In genomic region chr7:112207765-112208164, GRCh38 we compare ENCODE assay signal across 10 cellular contexts. TPM values are rescaled to one million over a fixed set of nuclear protein-coding genes. Genes with fewer than 3 reads are reported as not detected.
DNase-seq lines count a peak whose midpoint lies in the region; ATAC-seq and TF ChIP-seq lines count a peak whose summit lies in the region.
"Had no signal": no experiment of that assay in that cellular context is flagged by ENCODE, and none has a peak within 500 bp of the region (broad histone marks: within the 10 kb centered on the region; RNA-seq: fewer than 3 reads in every experiment).

No MANE protein-coding gene starts in this region.

- no peak for ATAC-seq in GM21529 (IDR thresholded peaks at IDR 0.05; ENCODE audit: unreplicated experiment)
- no peak for ATAC-seq in HG03039 (IDR thresholded peaks at IDR 0.05; ENCODE audit: unreplicated experiment)
- ATAC-seq in GM21737 (IDR thresholded peaks at IDR 0.05; ENCODE audit: unreplicated experiment): no peak

- TF ChIP-seq RAD21 in neural cell (conservative IDR thresholded peaks at IDR 0.05): no peak

- peak overlapping the region; percentile 97; the same call in 1 of the 2 replicates for H3K9ac ChIP-seq in ES-I3 (ENCODE audit: low read depth, low read length)
- no peak overlapping the region for H3K9ac ChIP-seq in duodenal mucosa (ENCODE audit: low read depth in 1 of 2, low read length in 2 of 2)
- no peak overlapping the region for H3K9ac ChIP-seq in neural cell (ENCODE audit: low read length)

- TF ChIP-seq EP300 in neural cell (conservative IDR thresholded peaks at IDR 0.05; ENCODE audit: poor library complexity, severe bottlenecking): no peak

- no peak overlapping the region for H2AFZ ChIP-seq in neural cell (ENCODE audit: low read depth, low read length)

- no peaks in the 10 kb centered on the region for H3K9me3 ChIP-seq in ES-I3 (ENCODE audit: control insufficient read depth, insufficient read depth, low read length)
- no peaks in the 10 kb centered on the region for H3K9me3 ChIP-seq in duodenal mucosa (ENCODE audit: control insufficient read depth in 1 of 2, low read length in 2 of 2)
- H3K9me3 ChIP-seq in neural cell (ENCODE audit: low read length): no peaks in the 10 kb centered on the region
- H3K9me3 ChIP-seq: SJSA1 had no signal

- H3K4me1 ChIP-seq in ES-I3 (ENCODE audit: insufficient read depth, low read length): peaks cover 6% of the 10 kb centered on the region; the same call in 1 of the 2 replicates
- peaks cover 22 to 30% of the 10 kb centered on the region in 2 donors for H3K4me1 ChIP-seq in duodenal mucosa (ENCODE audit: control insufficient read depth in 1 of 2, insufficient read depth in 2 of 2, low read length in 2 of 2)

- H3K27ac ChIP-seq in duodenal mucosa (ENCODE audit: low read depth, low read length) (no peak overlapping the region), neural cell (ENCODE audit: low read length) (no peak overlapping the region)
- H3K27ac ChIP-seq: SJSA1 had no signal

- H3K27me3 ChIP-seq in duodenal mucosa (ENCODE audit: control insufficient read depth in 1 of 2, insufficient read depth in 2 of 2, low read length in 2 of 2) (peaks cover 13 to 20% of the 10 kb centered on the region in 2 donors), neural cell (ENCODE audit: insufficient read depth, low read depth, low read length) (no peaks in the 10 kb centered on the region)

- H3F3A ChIP-seq in neural cell (ENCODE audit: insufficient read depth, low read length, poor library complexity, severe bottlenecking): no peaks in the 10 kb centered on the region

- H3K79me2 ChIP-seq in neural cell (replicated peaks; ENCODE audit: insufficient read depth, low read length): peaks cover 61% of the 10 kb centered on the region

- H3K36me3 ChIP-seq in ES-I3 (ENCODE audit: insufficient read depth, low read length): no peaks in the 10 kb centered on the region
- no peaks in the 10 kb centered on the region for H3K36me3 ChIP-seq in duodenal mucosa (ENCODE audit: control insufficient read depth in 1 of 2, insufficient read depth in 2 of 2, low read length in 2 of 2)
- H3K36me3 ChIP-seq in neural cell (ENCODE audit: insufficient read depth, low read length): no peaks in the 10 kb centered on the region
- H3K36me3 ChIP-seq: SJSA1 had no signal

- no peak for DNase-seq in NB4 (ENCODE audit: low read depth)
- DNase-seq: activated gamma-delta T cell treated with Interleukin-2 at 50 U/mL for 16 hours, NCI-H1417 treated with DMSO at 0.1 percent for 48 hours had no signal

- no peaks in the 10 kb centered on the region for H3K9me2 ChIP-seq in neural cell (ENCODE audit: insufficient read depth, low read length)

- no peak for TF ChIP-seq POLR2A in NB4 (IDR thresholded peaks at IDR 0.05; ENCODE audit: extremely low read depth, insufficient read length)

- TF ChIP-seq CTCF in NB4 (IDR thresholded peaks at IDR 0.05; ENCODE audit: low read depth, low read length) (no peak), neural cell (IDR thresholded peaks at IDR 0.05; ENCODE audit: poor library complexity, severe bottlenecking) (no peak)

- peak overlapping the region; percentile 84 for H3K4me2 ChIP-seq in neural cell (ENCODE audit: low read length)

- no peaks in the 10 kb centered on the region for H4K20me1 ChIP-seq in neural cell (ENCODE audit: insufficient read depth)

- H3K4me3 ChIP-seq in NB4 (ENCODE audit: low read depth, low read length) (peak overlapping the region; percentile 93), duodenal mucosa (ENCODE audit: low read depth in 1 of 2, low read length in 2 of 2) (peak overlapping the region; percentile 97 to 98), neural cell (ENCODE audit: low read length) (peak overlapping the region; percentile 97)

TF ChIP-seq in neural cell, 6 proteins besides CTCF, POLR2A, EP300 and RAD21:
- no peak for TF ChIP-seq POLR2AphosphoS5 (IDR thresholded peaks at IDR 0.05)
- TF ChIP-seq EZH2 (IDR thresholded peaks at IDR 0.05; ENCODE audit: borderline replicate concordance, insufficient read depth, low read length, poor library complexity, severe bottlenecking): no peak
- TF ChIP-seq, protein P1, sequence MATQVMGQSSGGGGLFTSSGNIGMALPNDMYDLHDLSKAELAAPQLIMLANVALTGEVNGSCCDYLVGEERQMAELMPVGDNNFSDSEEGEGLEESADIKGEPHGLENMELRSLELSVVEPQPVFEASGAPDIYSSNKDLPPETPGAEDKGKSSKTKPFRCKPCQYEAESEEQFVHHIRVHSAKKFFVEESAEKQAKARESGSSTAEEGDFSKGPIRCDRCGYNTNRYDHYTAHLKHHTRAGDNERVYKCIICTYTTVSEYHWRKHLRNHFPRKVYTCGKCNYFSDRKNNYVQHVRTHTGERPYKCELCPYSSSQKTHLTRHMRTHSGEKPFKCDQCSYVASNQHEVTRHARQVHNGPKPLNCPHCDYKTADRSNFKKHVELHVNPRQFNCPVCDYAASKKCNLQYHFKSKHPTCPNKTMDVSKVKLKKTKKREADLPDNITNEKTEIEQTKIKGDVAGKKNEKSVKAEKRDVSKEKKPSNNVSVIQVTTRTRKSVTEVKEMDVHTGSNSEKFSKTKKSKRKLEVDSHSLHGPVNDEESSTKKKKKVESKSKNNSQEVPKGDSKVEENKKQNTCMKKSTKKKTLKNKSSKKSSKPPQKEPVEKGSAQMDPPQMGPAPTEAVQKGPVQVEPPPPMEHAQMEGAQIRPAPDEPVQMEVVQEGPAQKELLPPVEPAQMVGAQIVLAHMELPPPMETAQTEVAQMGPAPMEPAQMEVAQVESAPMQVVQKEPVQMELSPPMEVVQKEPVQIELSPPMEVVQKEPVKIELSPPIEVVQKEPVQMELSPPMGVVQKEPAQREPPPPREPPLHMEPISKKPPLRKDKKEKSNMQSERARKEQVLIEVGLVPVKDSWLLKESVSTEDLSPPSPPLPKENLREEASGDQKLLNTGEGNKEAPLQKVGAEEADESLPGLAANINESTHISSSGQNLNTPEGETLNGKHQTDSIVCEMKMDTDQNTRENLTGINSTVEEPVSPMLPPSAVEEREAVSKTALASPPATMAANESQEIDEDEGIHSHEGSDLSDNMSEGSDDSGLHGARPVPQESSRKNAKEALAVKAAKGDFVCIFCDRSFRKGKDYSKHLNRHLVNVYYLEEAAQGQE (IDR thresholded peaks at IDR 0.05; ENCODE audit: borderline replicate concordance): no peak
- TF ChIP-seq SMC3 (conservative IDR thresholded peaks at IDR 0.05; ENCODE audit: poor library complexity): no peak
- TF ChIP-seq MXI1 (conservative IDR thresholded peaks at IDR 0.05; ENCODE audit: poor library complexity, severe bottlenecking): no peak
- no peak for TF ChIP-seq TAF1 (IDR thresholded peaks at IDR 0.05; ENCODE audit: low read depth)

RNA-seq across cellular contexts. Expression of gene ZNF277, which starts 1.3 kb away (rescaled TPM):
- polyA plus RNA-seq in neural cell: 30.0 and 36.6 TPM in 2 replicates
- polyA minus RNA-seq in neural cell: 67.7 and 76.2 TPM in 2 replicates

RNA-seq across cellular contexts. Expression of gene DOCK4, which starts 1.6 kb away (rescaled TPM):
- 24.3 and 28.1 TPM in 2 replicates for polyA plus RNA-seq in neural cell
- 93.7 and 135 TPM in 2 replicates for polyA minus RNA-seq in neural cell
